1 cellular context compared by ENCODE assay signal in the genomic region with DNA sequence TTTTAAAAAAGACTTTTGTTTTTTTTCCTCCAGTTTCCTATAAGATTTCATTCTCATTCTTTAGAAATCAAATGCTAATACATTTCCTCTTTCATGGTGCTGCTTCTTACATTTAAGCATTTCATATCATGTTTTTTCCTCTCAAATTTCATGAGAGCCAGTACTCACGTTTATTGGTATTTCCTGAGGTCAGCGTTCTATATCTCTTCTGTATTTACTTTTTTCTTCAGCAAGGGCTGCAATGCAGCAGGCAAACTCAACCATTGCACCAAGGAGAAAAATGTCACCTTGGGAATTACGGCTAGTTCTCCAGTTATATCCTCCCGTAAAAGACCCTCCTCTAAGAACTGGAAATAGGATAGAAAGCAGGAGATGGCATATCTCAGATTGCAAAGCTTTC.
TF ChIP-seq lines count a peak whose summit lies in the region.

No MANE protein-coding gene starts in this region.

TF ChIP-seq in HepG2, 621 proteins besides CTCF, POLR2A, EP300 and RAD21 (continued from another document):
- TF ChIP-seq ZSCAN9 (CRISPR knock-in tag; IDR thresholded peaks at IDR 0.05; ENCODE audit: borderline replicate concordance) (0 out of 2 replicates have a peak, but pooled peaks have one; percentile 38), ZMAT3 (CRISPR knock-in tag; conservative IDR thresholded peaks at IDR 0.05) (0 out of 2 replicates have a peak, but pooled peaks have one; percentile 28), FOSL1 (CRISPR knock-in tag; IDR thresholded peaks at IDR 0.05; ENCODE audit: borderline replicate concordance) (no peak), ZNF12 (CRISPR knock-in tag; IDR thresholded peaks at IDR 0.05) (0 out of 2 replicates have a peak, but pooled peaks have one; percentile 18), ZXDC (CRISPR knock-in tag; IDR thresholded peaks at IDR 0.05) (no peak), FOXA3 (CRISPR knock-in tag; IDR thresholded peaks at IDR 0.05) (peak; percentile 54), ZNF547 (CRISPR knock-in tag; IDR thresholded peaks at IDR 0.05) (0 out of 2 replicates have a peak, but pooled peaks have one; percentile 48), ZNF136 (CRISPR knock-in tag; IDR thresholded peaks at IDR 0.05; ENCODE audit: low read depth) (0 out of 2 replicates have a peak, but pooled peaks have one; percentile 29), SOX13 (IDR thresholded peaks at IDR 0.05) (no peak), SOX13 (CRISPR knock-in tag; conservative IDR thresholded peaks at IDR 0.05 in 1 of 2, IDR thresholded peaks at IDR 0.05 in 1 of 2) (peak in 1 of 2 experiments; percentile 8; a peak in 1 of 4 replicates), REL (CRISPR knock-in tag; conservative IDR thresholded peaks at IDR 0.05) (0 out of 2 replicates have a peak, but pooled peaks have one; percentile 53), ZNF644 (CRISPR knock-in tag; IDR thresholded peaks at IDR 0.05; ENCODE audit: low read depth) (0 out of 2 replicates have a peak, but pooled peaks have one; percentile 27), CREB3 (CRISPR knock-in tag; IDR thresholded peaks at IDR 0.05) (no peak), ATRX (CRISPR knock-in tag; IDR thresholded peaks at IDR 0.05; ENCODE audit: borderline replicate concordance) (no peak), FOXA1 (IDR thresholded peaks at IDR 0.05) (no peak), FOXA1 (CRISPR knock-in tag; IDR thresholded peaks at IDR 0.05) (0 out of 2 replicates have a peak, but pooled peaks have one; percentile 30), NCOA2 (CRISPR knock-in tag; IDR thresholded peaks at IDR 0.05) (peak; percentile 25; the same call in 1 of the 2 replicates), FOXP1 (IDR thresholded peaks at IDR 0.05) (no peak), FOXP1 (CRISPR knock-in tag; IDR thresholded peaks at IDR 0.05) (no peak), ERF (CRISPR knock-in tag; IDR thresholded peaks at IDR 0.05) (0 out of 2 replicates have a peak, but pooled peaks have one; percentile 7), KLF9 (CRISPR knock-in tag; IDR thresholded peaks at IDR 0.05; ENCODE audit: low read depth) (0 out of 2 replicates have a peak, but pooled peaks have one; percentile 34), RARG (CRISPR knock-in tag; IDR thresholded peaks at IDR 0.05; ENCODE audit: low read depth) (no peak)
- TF ChIP-seq, protein P1, sequence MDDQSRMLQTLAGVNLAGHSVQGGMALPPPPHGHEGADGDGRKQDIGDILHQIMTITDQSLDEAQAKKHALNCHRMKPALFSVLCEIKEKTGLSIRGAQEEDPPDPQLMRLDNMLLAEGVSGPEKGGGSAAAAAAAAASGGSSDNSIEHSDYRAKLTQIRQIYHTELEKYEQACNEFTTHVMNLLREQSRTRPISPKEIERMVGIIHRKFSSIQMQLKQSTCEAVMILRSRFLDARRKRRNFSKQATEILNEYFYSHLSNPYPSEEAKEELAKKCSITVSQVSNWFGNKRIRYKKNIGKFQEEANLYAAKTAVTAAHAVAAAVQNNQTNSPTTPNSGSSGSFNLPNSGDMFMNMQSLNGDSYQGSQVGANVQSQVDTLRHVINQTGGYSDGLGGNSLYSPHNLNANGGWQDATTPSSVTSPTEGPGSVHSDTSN (CRISPR knock-in tag; IDR thresholded peaks at IDR 0.05; ENCODE audit: borderline replicate concordance), result no peak
- TF ChIP-seq, protein P2, sequence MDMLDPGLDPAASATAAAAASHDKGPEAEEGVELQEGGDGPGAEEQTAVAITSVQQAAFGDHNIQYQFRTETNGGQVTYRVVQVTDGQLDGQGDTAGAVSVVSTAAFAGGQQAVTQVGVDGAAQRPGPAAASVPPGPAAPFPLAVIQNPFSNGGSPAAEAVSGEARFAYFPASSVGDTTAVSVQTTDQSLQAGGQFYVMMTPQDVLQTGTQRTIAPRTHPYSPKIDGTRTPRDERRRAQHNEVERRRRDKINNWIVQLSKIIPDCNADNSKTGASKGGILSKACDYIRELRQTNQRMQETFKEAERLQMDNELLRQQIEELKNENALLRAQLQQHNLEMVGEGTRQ (IDR thresholded peaks at IDR 0.05; ENCODE audit: low read depth, low read length), result no peak
- TF ChIP-seq, protein P2 (CRISPR knock-in tag; IDR thresholded peaks at IDR 0.05; ENCODE audit: borderline replicate concordance), result no peak
- TF ChIP-seq, protein P3, sequence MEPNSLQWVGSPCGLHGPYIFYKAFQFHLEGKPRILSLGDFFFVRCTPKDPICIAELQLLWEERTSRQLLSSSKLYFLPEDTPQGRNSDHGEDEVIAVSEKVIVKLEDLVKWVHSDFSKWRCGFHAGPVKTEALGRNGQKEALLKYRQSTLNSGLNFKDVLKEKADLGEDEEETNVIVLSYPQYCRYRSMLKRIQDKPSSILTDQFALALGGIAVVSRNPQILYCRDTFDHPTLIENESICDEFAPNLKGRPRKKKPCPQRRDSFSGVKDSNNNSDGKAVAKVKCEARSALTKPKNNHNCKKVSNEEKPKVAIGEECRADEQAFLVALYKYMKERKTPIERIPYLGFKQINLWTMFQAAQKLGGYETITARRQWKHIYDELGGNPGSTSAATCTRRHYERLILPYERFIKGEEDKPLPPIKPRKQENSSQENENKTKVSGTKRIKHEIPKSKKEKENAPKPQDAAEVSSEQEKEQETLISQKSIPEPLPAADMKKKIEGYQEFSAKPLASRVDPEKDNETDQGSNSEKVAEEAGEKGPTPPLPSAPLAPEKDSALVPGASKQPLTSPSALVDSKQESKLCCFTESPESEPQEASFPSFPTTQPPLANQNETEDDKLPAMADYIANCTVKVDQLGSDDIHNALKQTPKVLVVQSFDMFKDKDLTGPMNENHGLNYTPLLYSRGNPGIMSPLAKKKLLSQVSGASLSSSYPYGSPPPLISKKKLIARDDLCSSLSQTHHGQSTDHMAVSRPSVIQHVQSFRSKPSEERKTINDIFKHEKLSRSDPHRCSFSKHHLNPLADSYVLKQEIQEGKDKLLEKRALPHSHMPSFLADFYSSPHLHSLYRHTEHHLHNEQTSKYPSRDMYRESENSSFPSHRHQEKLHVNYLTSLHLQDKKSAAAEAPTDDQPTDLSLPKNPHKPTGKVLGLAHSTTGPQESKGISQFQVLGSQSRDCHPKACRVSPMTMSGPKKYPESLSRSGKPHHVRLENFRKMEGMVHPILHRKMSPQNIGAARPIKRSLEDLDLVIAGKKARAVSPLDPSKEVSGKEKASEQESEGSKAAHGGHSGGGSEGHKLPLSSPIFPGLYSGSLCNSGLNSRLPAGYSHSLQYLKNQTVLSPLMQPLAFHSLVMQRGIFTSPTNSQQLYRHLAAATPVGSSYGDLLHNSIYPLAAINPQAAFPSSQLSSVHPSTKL (CRISPR knock-in tag; IDR thresholded peaks at IDR 0.05), result peak; percentile 50
